8 cellular contexts compared by ENCODE assay signal in genomic region chr1:35558374-35559316, GRCh38. TPM values are rescaled to one million over a fixed set of nuclear protein-coding genes. Genes with fewer than 3 reads are reported as not detected.
DNase-seq lines count a peak whose midpoint lies in the region; ATAC-seq, FAIRE-seq and TF ChIP-seq lines count a peak whose summit lies in the region.

No MANE protein-coding gene starts in this region.

- 29 to 53% methylated on average over 11 to 21 of the region's 26 CpGs for WGBS in mesodermal cell (ENCODE audit: insufficient coverage in 2 of 2), 2 experiments

- peaks cover 34% of the 10 kb centered on the region for H3K4me1 ChIP-seq in mesodermal cell (ENCODE audit: control insufficient read depth, insufficient read depth, low read length, poor library complexity, severe bottlenecking)
- peaks cover 70% of the 10 kb centered on the region for H3K4me1 ChIP-seq in vagina

- H3K36me3 ChIP-seq in GM06990 (ENCODE audit: control insufficient read depth, insufficient read depth, low read length) (peaks cover 23% of the 10 kb centered on the region), bronchial epithelial cell (ENCODE audit: control insufficient read depth, insufficient read depth, low read length) (peaks cover 7% of the 10 kb centered on the region), mesodermal cell (ENCODE audit: control insufficient read depth, insufficient read depth, low read length) (peaks cover 40% of the 10 kb centered on the region), vagina (no peaks in the 10 kb centered on the region)

- intact Hi-C loops in vagina (cut with DNase I): no loop called here

- DNase-seq in GM06990 (ENCODE audit: extremely low read depth, insufficient read length) (no peak), NCI-H69 (lab: John Stamatoyannopoulos, UW) (peak; percentile 45), bronchial epithelial cell (ENCODE audit: low read depth) (no peak), vagina (ENCODE audit: extremely low spot score in 2 of 2) (peak in 1 of 2 donors; percentile 86), GF-D8 (lab: John Stamatoyannopoulos, UW) (no peak)

- TF ChIP-seq CTCF in GM06990 (IDR thresholded peaks at IDR 0.05; ENCODE audit: insufficient read depth, low read length, poor library complexity, severe bottlenecking) (no peak), bronchial epithelial cell (IDR thresholded peaks at IDR 0.05; ENCODE audit: insufficient read depth, low read length, severe bottlenecking) (no peak), vagina (IDR thresholded peaks at IDR 0.05) (no peak)

- H3K27ac ChIP-seq in mesodermal cell (ENCODE audit: low read depth, low read length, severe bottlenecking): peak overlapping the region; percentile 93
- peak overlapping the region; percentile 95 for H3K27ac ChIP-seq in vagina

- H3K27me3 ChIP-seq in GM06990 (replicated peaks; ENCODE audit: control insufficient read depth, insufficient read depth, low read length) (no peaks in the 10 kb centered on the region), bronchial epithelial cell (ENCODE audit: control insufficient read depth, insufficient read depth, low read length) (no peaks in the 10 kb centered on the region), vagina (no peaks in the 10 kb centered on the region)

- no peak for TF ChIP-seq POLR2A in vagina (IDR thresholded peaks at IDR 0.05)

- H3K9me3 ChIP-seq in mesodermal cell (ENCODE audit: control insufficient read depth, low read length) (no peaks in the 10 kb centered on the region), vagina (no peaks in the 10 kb centered on the region)

- peak overlapping the region; percentile 75 for H3K4me3 ChIP-seq in GM06990 (replicated peaks; ENCODE audit: low read depth, low read length)
- H3K4me3 ChIP-seq in bronchial epithelial cell (ENCODE audit: low read depth, low read length): peak overlapping the region; percentile 73
- H3K4me3 ChIP-seq in mesodermal cell (ENCODE audit: extremely low read depth, insufficient read depth, low read length, poor library complexity, severe bottlenecking): peak overlapping the region; percentile 84
- peak overlapping the region; percentile 87 to 94 for H3K4me3 ChIP-seq in vagina

- no peak for FAIRE-seq in bronchial epithelial cell (lab: Jason Lieb, UNC)

- ATAC-seq in HG03432 (IDR thresholded peaks at IDR 0.05; ENCODE audit: unreplicated experiment) (no peak), GM18909 (IDR thresholded peaks at IDR 0.05; ENCODE audit: poor library complexity, unreplicated experiment) (no peak)

RNA-seq across cellular contexts. Expression of gene NCDN, which starts 1.0 kb away (rescaled TPM):
- 8.7 and 10.0 TPM in 2 replicates for total RNA-seq in bronchial epithelial cell
- 14.3 TPM for polyA plus RNA-seq in mesodermal cell (2013, experiment 1 of 2)
- 14.0 TPM for polyA plus RNA-seq in mesodermal cell (2013, experiment 2 of 2)
- total RNA-seq in vagina: 24.8 TPM

RNA-seq across cellular contexts. Expression of gene KIAA0319L, which starts 1.4 kb away (rescaled TPM):
- total RNA-seq in bronchial epithelial cell (26.6 and 30.5 TPM in 2 replicates), vagina (50.6 TPM)
- 51.7 TPM for polyA plus RNA-seq in mesodermal cell (2013, experiment 1 of 2)
- polyA plus RNA-seq in mesodermal cell (2013, experiment 2 of 2): 56.8 TPM

RNA-seq across cellular contexts. Expression of gene TFAP2E, which starts 14.5 kb away (rescaled TPM):
- under 0.01 and 0.13 TPM in 2 replicates for total RNA-seq in bronchial epithelial cell
- 0.63 TPM for polyA plus RNA-seq in mesodermal cell (2013, experiment 1 of 2)
- 0.35 TPM for polyA plus RNA-seq in mesodermal cell (2013, experiment 2 of 2)
- 6.4 TPM for total RNA-seq in vagina
